ENCODE assay signal across 13 cellular contexts in genomic region chr2:224816816-224817215, GRCh38.
DNase-seq lines count a peak whose midpoint lies in the region; ATAC-seq, FAIRE-seq and TF ChIP-seq lines count a peak whose summit lies in the region.
"Had no signal": no experiment of that assay in that cellular context is flagged by ENCODE, and none has a peak within 500 bp of the region (broad histone marks: within the 10 kb centered on the region; RNA-seq: fewer than 3 reads in every experiment).

No MANE protein-coding gene starts in this region.

- no peaks in the 10 kb centered on the region for H3K27me3 ChIP-seq in SJSA1 (replicated peaks)
- H3K27me3 ChIP-seq: gastrocnemius medialis had no signal

- peaks cover 46% of the 10 kb centered on the region for H3K36me3 ChIP-seq in SJSA1
- H3K36me3 ChIP-seq: gastrocnemius medialis had no signal

- no peaks in the 10 kb centered on the region for H3K27me3 Mint-ChIP-seq in activated naive CD4-positive, alpha-beta T cell treated with anti-CD3 and anti-CD28 coated beads, Interleukin-2, amount 50 U/mL, for 24 hours

- H3K4me1 ChIP-seq in SJSA1 (replicated peaks): peaks cover 31% of the 10 kb centered on the region
- H3K4me1 ChIP-seq: gastrocnemius medialis had no signal

- H3K9me3 Mint-ChIP-seq in activated naive CD4-positive, alpha-beta T cell treated with anti-CD3 and anti-CD28 coated beads, Interleukin-2, amount 50 U/mL, for 24 hours: peaks cover 4% of the 10 kb centered on the region

- H3K4me3 Mint-ChIP-seq in activated naive CD4-positive, alpha-beta T cell treated with anti-CD3 and anti-CD28 coated beads, Interleukin-2, amount 50 U/mL, for 24 hours: no peak overlapping the region
- H3K4me3 Mint-ChIP-seq: CD14-positive monocyte had no signal

- no peak overlapping the region for H3K4me3 ChIP-seq in SJSA1
- no peak overlapping the region for H3K4me3 ChIP-seq in fibroblast of villous mesenchyme (ENCODE audit: low read depth, low read length)
- H3K4me3 ChIP-seq: gastrocnemius medialis had no signal

- H3K9me3 ChIP-seq in SJSA1 (replicated peaks): no peaks in the 10 kb centered on the region
- H3K9me3 ChIP-seq: gastrocnemius medialis had no signal

- peak overlapping the region; percentile 84 for H3K27ac Mint-ChIP-seq in activated naive CD4-positive, alpha-beta T cell treated with anti-CD3 and anti-CD28 coated beads, Interleukin-2, amount 50 U/mL, for 24 hours
- H3K27ac Mint-ChIP-seq: CD14-positive monocyte had no signal

- DNase-seq in activated naive CD4-positive, alpha-beta T cell treated with Interleukin-2 at 50 U/mL for 16 hours: no peak
- DNase-seq in SJSA1 (ENCODE audit: low read depth in 1 of 2, low spot score in 2 of 2): peak in 1 of 2 experiments; percentile 84
- peak; percentile 77 for DNase-seq in fibroblast of villous mesenchyme (ENCODE audit: low read depth)
- DNase-seq in urothelium cell line (ENCODE audit: low spot score): peak; percentile 32
- DNase-seq in stimulated activated naive CD4-positive, alpha-beta T cell (lab: John Stamatoyannopoulos, UW): no peak
- no peak for DNase-seq in retina
- DNase-seq: gastrocnemius medialis; NCI-H1092; NK-92 treated with Interleukin-12 subunit alpha and Interleukin-12 subunit beta, amount 100 ng/mL, for 24 hours had no signal

- H3K36me3 Mint-ChIP-seq in activated naive CD4-positive, alpha-beta T cell treated with anti-CD3 and anti-CD28 coated beads, Interleukin-2, amount 50 U/mL, for 24 hours: peaks cover 26% of the 10 kb centered on the region

- TF ChIP-seq CTCF in fibroblast of villous mesenchyme (IDR thresholded peaks at IDR 0.05; ENCODE audit: insufficient read depth, low read depth, low read length): no peak

- ATAC-seq in HG03571 (IDR thresholded peaks at IDR 0.05; ENCODE audit: unreplicated experiment): no peak
- ATAC-seq: gastrocnemius medialis had no signal

- FAIRE-seq in urothelium cell line (lab: Jason Lieb, UNC): no peak

- H3K4me1 Mint-ChIP-seq in activated naive CD4-positive, alpha-beta T cell treated with anti-CD3 and anti-CD28 coated beads, Interleukin-2, amount 50 U/mL, for 24 hours: no peaks in the 10 kb centered on the region
- H3K4me1 Mint-ChIP-seq: CD14-positive monocyte had no signal

- peak overlapping the region; percentile 74 for H3K27ac ChIP-seq in SJSA1
- H3K27ac ChIP-seq: gastrocnemius medialis, VCaP had no signal

Comparison
In these comparisons a context has a peak if more than half of its experiments do, and no peak if none do; other contexts are left out.
1. DNase-seq: peak in fibroblast of villous mesenchyme (single experiment) and urothelium cell line (single experiment); none in activated naive CD4-positive, alpha-beta T cell treated with Interleukin-2 at 50 U/mL for 16 hours (single experiment), stimulated activated naive CD4-positive, alpha-beta T cell (0 of 6) and retina (single experiment).